9 cellular contexts compared by ENCODE assay signal in genomic region chr1:15760520-15761211, GRCh38. TPM values are rescaled to one million over a fixed set of nuclear protein-coding genes. Genes with fewer than 3 reads are reported as not detected.
DNase-seq lines count a peak whose midpoint lies in the region; ATAC-seq and TF ChIP-seq lines count a peak whose summit lies in the region.
"Had no signal": no experiment of that assay in that cellular context is flagged by ENCODE, and none has a peak within 500 bp of the region (broad histone marks: within the 10 kb centered on the region; RNA-seq: fewer than 3 reads in every experiment).

No MANE protein-coding gene starts in this region.

- ATAC-seq in HG03571 (IDR thresholded peaks at IDR 0.05; ENCODE audit: unreplicated experiment), result no peak
- ATAC-seq in GM21717 (IDR thresholded peaks at IDR 0.05; ENCODE audit: unreplicated experiment), result no peak

- peak overlapping the region; percentile 86 for H3K4me3 Mint-ChIP-seq in nephron progenitor cell
- H3K4me3 Mint-ChIP-seq: dendritic cell treated with granulocyte-macrophage colony-stimulating factor and Interleukin-4, amounts not matched to agents 40 ng/mL and 50 ng/mL, for 4 days had no signal

- H3K27ac Mint-ChIP-seq in nephron progenitor cell, result no peak overlapping the region
- H3K27ac Mint-ChIP-seq: dendritic cell treated with granulocyte-macrophage colony-stimulating factor and Interleukin-4, amounts not matched to agents 40 ng/mL and 50 ng/mL, for 4 days had no signal

- peaks cover 3% of the 10 kb centered on the region; the same call in 1 of the 2 replicates for H3K9me3 ChIP-seq in AG04450 (ENCODE audit: control insufficient read depth, insufficient read depth, low read length)

- H3K4me1 Mint-ChIP-seq in nephron progenitor cell, result peaks cover 59% of the 10 kb centered on the region

- H3K9me3 Mint-ChIP-seq in nephron progenitor cell, result no peaks in the 10 kb centered on the region
- H3K9me3 Mint-ChIP-seq: dendritic cell treated with granulocyte-macrophage colony-stimulating factor and Interleukin-4, amounts not matched to agents 40 ng/mL and 50 ng/mL, for 4 days had no signal

- H3K4me3 ChIP-seq in AG04450 (ENCODE audit: low read depth, low read length) (peak overlapping the region; percentile 84), fibroblast of mammary gland (ENCODE audit: control insufficient read depth, low read depth, low read length) (peak overlapping the region; percentile 31)

- POLR2A ChIA-PET in AG04450 (lab: Yijun Ruan, JAX), result interaction anchor here (0.6 to 1.6 kb wide), 11 partner anchors 8 to 730 kb away, joined by 3 to 4 read pairs (median 3); partner anchors contain the start of gene DDI2

- peaks cover 24% of the 10 kb centered on the region for H3K36me3 Mint-ChIP-seq in nephron progenitor cell (ENCODE audit: low read depth)

- TF ChIP-seq CTCF in AG04450 (IDR thresholded peaks at IDR 0.05; ENCODE audit: low read depth, low read length), result no peak
- no peak for TF ChIP-seq CTCF in fibroblast of mammary gland (conservative IDR thresholded peaks at IDR 0.05; ENCODE audit: control insufficient read depth, insufficient read depth, low read depth, low read length)
- no peak for TF ChIP-seq CTCF in nephron progenitor cell (IDR thresholded peaks at IDR 0.05)

- CTCF ChIA-PET in AG04450 (lab: Charles Lee), result interaction anchor here (0.6 to 1.5 kb wide), 5 partner anchors 14 to 71 kb away, joined by 3 to 8 read pairs (median 4); no protein-coding TSS in a partner anchor

- peak overlapping the region; percentile 93 for H3K27ac ChIP-seq in AG04450 (ENCODE audit: low read depth, low read length)

- no peaks in the 10 kb centered on the region for H3K27me3 ChIP-seq in AG04450 (ENCODE audit: control insufficient read depth, insufficient read depth, low read length)

- peaks cover 9% of the 10 kb centered on the region for H3K27me3 Mint-ChIP-seq in nephron progenitor cell (ENCODE audit: low read depth, poor library complexity)

- peak; percentile 41 for DNase-seq in AG04450 (ENCODE audit: low read depth, low spot score)
- peak; percentile 38 for DNase-seq in RKO (ENCODE audit: low spot score)
- peak; percentile 85 for DNase-seq in fibroblast of mammary gland (ENCODE audit: low read depth)
- DNase-seq in nephron progenitor cell, result peak; percentile 51
- no peak for DNase-seq in stimulated activated CD4-positive, alpha-beta T cell treated with anti-CD3 and anti-CD28 coated beads, Interleukin-2, amount 100 ng/mL, for 24 hours
- DNase-seq in mesenteric fat pad (ENCODE audit: low spot score), result no peak

RNA-seq across cellular contexts. Expression of gene FBLIM1, which starts 2.1 kb away (rescaled TPM):
- 122 and 143 TPM in 2 replicates for polyA plus RNA-seq in AG04450 (2011; rRNA removed)
- 98.3 and 105 TPM in 2 replicates for polyA minus RNA-seq in AG04450 (2011; rRNA and poly(A)+ RNA removed)
- 34.5 TPM for total RNA-seq in mesenteric fat pad

RNA-seq across cellular contexts. Expression of gene TMEM82, which starts 18.4 kb away (rescaled TPM):
- not detected in 2 replicates for polyA plus RNA-seq in AG04450 (2011; rRNA removed)
- polyA minus RNA-seq in AG04450 (2011; rRNA and poly(A)+ RNA removed), result not detected in 2 replicates
- total RNA-seq in mesenteric fat pad, result not detected

RNA-seq across cellular contexts. Expression of gene SLC25A34, which starts 24.6 kb away (rescaled TPM):
- polyA plus RNA-seq in AG04450 (2011; rRNA removed), result 0.46 and 0.60 TPM in 2 replicates
- 0.17 and 0.46 TPM in 2 replicates for polyA minus RNA-seq in AG04450 (2011; rRNA and poly(A)+ RNA removed)
- 2.2 TPM for total RNA-seq in mesenteric fat pad

RNA-seq across cellular contexts. Expression of gene UQCRHL, which starts 46.8 kb away (rescaled TPM):
- polyA plus RNA-seq in AG04450 (2011; rRNA removed), result 2.7 and 3.0 TPM in 2 replicates
- polyA minus RNA-seq in AG04450 (2011; rRNA and poly(A)+ RNA removed), result 1.3 and 1.8 TPM in 2 replicates
- 1.3 TPM for total RNA-seq in mesenteric fat pad

Comparison
In these comparisons a context has a peak if more than half of its experiments do, and no peak if none do; other contexts are left out.
1. DNase-seq: peak in AG04450 (single experiment), RKO (single experiment), fibroblast of mammary gland (single experiment) and nephron progenitor cell (single experiment); none in stimulated activated CD4-positive, alpha-beta T cell treated with anti-CD3 and anti-CD28 coated beads, Interleukin-2, amount 100 ng/mL, for 24 hours (0 of 2) and mesenteric fat pad (single experiment).